Comparison of ENCODE assay signal across 9 cellular contexts in the genomic region with DNA sequence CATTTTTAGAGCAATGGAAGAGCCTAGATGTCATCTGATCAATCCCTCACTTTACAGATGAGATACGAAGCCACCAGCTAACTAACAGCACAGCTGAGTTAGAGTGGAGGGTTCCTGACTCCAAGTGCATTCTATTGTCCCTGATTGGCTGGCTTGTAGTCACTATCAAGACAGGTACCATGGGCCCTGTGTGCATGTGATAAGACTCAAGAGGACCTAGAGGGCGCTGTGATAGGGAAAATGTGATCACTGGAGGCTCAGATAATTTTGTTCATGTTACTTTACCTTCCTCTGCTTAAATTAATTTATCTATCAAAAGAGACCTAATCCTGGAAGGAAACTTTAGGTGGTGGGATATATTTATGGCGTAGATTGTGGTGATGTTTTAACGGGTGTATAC. TPM values are rescaled to one million over a fixed set of nuclear protein-coding genes. Genes with fewer than 3 reads are reported as not detected.
DNase-seq lines count a peak whose midpoint lies in the region; ATAC-seq, FAIRE-seq and TF ChIP-seq lines count a peak whose summit lies in the region.
"Had no signal": no experiment of that assay in that cellular context is flagged by ENCODE, and none has a peak within 500 bp of the region (broad histone marks: within the 10 kb centered on the region; RNA-seq: fewer than 3 reads in every experiment).

No MANE protein-coding gene starts in this region.

- no peak overlapping the region for H3K9ac ChIP-seq in DND-41 (ENCODE audit: low read depth, low read length)
- no peak overlapping the region for H3K9ac ChIP-seq in HCT116 (ENCODE audit: low read length)
- no peak overlapping the region for H3K9ac ChIP-seq in keratinocyte (ENCODE audit: control insufficient read depth, extremely low read depth, insufficient read depth, low read length)
- H3K9ac ChIP-seq in MM.1S (ENCODE audit: low read length) = no peak overlapping the region

- H3K9me3 ChIP-seq in DND-41 (ENCODE audit: insufficient read depth, low read length, severe bottlenecking) (peaks cover 5% of the 10 kb centered on the region), HCT116 (ENCODE audit: control insufficient read depth in 1 of 2, insufficient read depth in 1 of 2, low read depth in 1 of 2, low read length in 2 of 2) (no peaks in the 10 kb centered on the region), keratinocyte (ENCODE audit: control insufficient read depth, low read depth, low read length) (no peaks in the 10 kb centered on the region), MM.1S (replicated peaks; ENCODE audit: insufficient read depth, low read length) (no peaks in the 10 kb centered on the region)

- H3F3A ChIP-seq in MM.1S (ENCODE audit: insufficient read depth, low read length) = no peaks in the 10 kb centered on the region

- RAD21 ChIA-PET in HCT116 (lab: Charles Lee; ENCODE audit: low non-redundant PET in 1 of 2, low total read pairs in 2 of 2, uncharacterized antibody in 2 of 2, unreplicated experiment in 2 of 2) = no interaction called here

- FAIRE-seq in keratinocyte (lab: Jason Lieb, UNC) = peak; percentile 46

- BruUV-seq in HCT116 (replicated peaks; lab: Mats Ljungman, UMichigan) = no TSS peak

- no peaks in the 10 kb centered on the region for H3K4me1 ChIP-seq in DND-41 (ENCODE audit: insufficient read depth, low read length)
- no peaks in the 10 kb centered on the region for H3K4me1 ChIP-seq in HCT116 (ENCODE audit: control insufficient read depth in 1 of 2, insufficient read depth in 2 of 2, low read length in 2 of 2)
- H3K4me1 ChIP-seq in keratinocyte (ENCODE audit: control insufficient read depth, extremely low read depth, insufficient read depth, low read length) = no peaks in the 10 kb centered on the region
- no peaks in the 10 kb centered on the region for H3K4me1 ChIP-seq in MM.1S (ENCODE audit: low read length)

- H3K9me1 ChIP-seq in keratinocyte (ENCODE audit: control insufficient read depth, extremely low read depth, insufficient read depth, low read length) = no peaks in the 10 kb centered on the region

- H4K20me1 ChIP-seq in DND-41 (ENCODE audit: insufficient read depth, low read length) (no peaks in the 10 kb centered on the region), HCT116 (ENCODE audit: insufficient read depth) (no peaks in the 10 kb centered on the region), keratinocyte (ENCODE audit: control insufficient read depth, extremely low read depth, insufficient read depth, low read length) (no peaks in the 10 kb centered on the region), MM.1S (ENCODE audit: insufficient read depth, low read length) (no peaks in the 10 kb centered on the region)

- no peak for DNase-seq in DND-41
- DNase-seq in HCT116 (ENCODE audit: low read depth, low spot score) = peak; percentile 65
- DNase-seq in keratinocyte (ENCODE audit: low read depth, low spot score) = no peak
- DNase-seq in MM.1S = no peak
- DNase-seq in head of caudate nucleus = no peak
- DNase-seq in medulla oblongata (ENCODE audit: extremely low spot score) = no peak
- DNase-seq: NCI-H2081 treated with DMSO at 0.1 percent for 48 hours had no signal

- H3K4me3 ChIP-seq in DND-41 (ENCODE audit: low read depth in 1 of 2, low read length in 2 of 2) (no peak overlapping the region), HCT116 (replicated peaks in 1 of 2; ENCODE audit: low read depth in 1 of 2, low read length in 2 of 2) (no peak overlapping the region), keratinocyte (ENCODE audit: control insufficient read depth in 2 of 3, extremely low read depth in 1 of 3, insufficient read depth in 2 of 3, low read depth in 1 of 3, low read length in 3 of 3) (no peak overlapping the region), MM.1S (ENCODE audit: low read length) (no peak overlapping the region)

- H3K27me3 ChIP-seq in DND-41 (ENCODE audit: insufficient read depth, low read length, poor library complexity) = no peaks in the 10 kb centered on the region
- H3K27me3 ChIP-seq in HCT116 (ENCODE audit: insufficient read depth, low read length) = no peaks in the 10 kb centered on the region
- no peaks in the 10 kb centered on the region for H3K27me3 ChIP-seq in keratinocyte (ENCODE audit: control insufficient read depth, extremely low read depth, insufficient read depth, low read length)
- H3K27me3 ChIP-seq in MM.1S (replicated peaks; ENCODE audit: insufficient read depth, low read length) = no peaks in the 10 kb centered on the region

- H3K79me2 ChIP-seq in DND-41 (ENCODE audit: insufficient read depth, low read length) (no peaks in the 10 kb centered on the region), HCT116 (ENCODE audit: insufficient read depth, low read length) (no peaks in the 10 kb centered on the region), keratinocyte (ENCODE audit: control insufficient read depth, insufficient read depth, low read length) (no peaks in the 10 kb centered on the region), MM.1S (ENCODE audit: low read length) (no peaks in the 10 kb centered on the region)

- intact Hi-C loops in HCT116 (cut with micrococcal nuclease) (no loop called here), head of caudate nucleus (cut with DNase I) (no loop called here)

- no peak for ATAC-seq in DND-41 (ENCODE audit: insufficient read depth, low read depth)
- ATAC-seq in HCT116 = peak; percentile 100
- peak; percentile 42; the same call in 1 of the 3 replicates for ATAC-seq in SK-N-SH treated with all-trans-retinoic acid at 6 μM for 48 hours
- ATAC-seq in HG03139 (IDR thresholded peaks at IDR 0.05; ENCODE audit: unreplicated experiment) = no peak

- H3K4me2 ChIP-seq in DND-41 (ENCODE audit: insufficient read depth, low read length) = no peak overlapping the region
- H3K4me2 ChIP-seq in HCT116 (ENCODE audit: low read length) = no peak overlapping the region
- no peak overlapping the region for H3K4me2 ChIP-seq in keratinocyte (ENCODE audit: control insufficient read depth, extremely low read depth, insufficient read depth, low read depth, low read length)
- no peak overlapping the region for H3K4me2 ChIP-seq in MM.1S (ENCODE audit: low read depth, low read length)

- no peak for TF ChIP-seq POLR2A in HCT116 (IDR thresholded peaks at IDR 0.05; ENCODE audit: borderline replicate concordance, extremely low read depth, insufficient read depth, insufficient read length)

- POLR2A ChIA-PET in HCT116 (lab: Charles Lee) = no interaction called here

- H3K9me2 ChIP-seq in HCT116 (ENCODE audit: insufficient read depth) (no peaks in the 10 kb centered on the region), MM.1S (replicated peaks; ENCODE audit: insufficient read depth, low read length) (no peaks in the 10 kb centered on the region)

- TF ChIP-seq RAD21 in HCT116 (IDR thresholded peaks at IDR 0.05; ENCODE audit: low read depth) = 0 out of 2 replicates have a peak, but pooled peaks have one; percentile 21

- dilution Hi-C loops in keratinocyte (cut with MboI; ENCODE audit: extremely low pct_ligation_motif_present, low sequenced_read_pairs) = no loop called here

- CTCF ChIA-PET in HCT116 (lab: Charles Lee) = interaction anchor here (0.6 to 1.0 kb wide), 3 partner anchors 10 to 203 kb away, joined by 3 to 4 read pairs (median 3); no protein-coding TSS in a partner anchor

- H2AFZ ChIP-seq in DND-41 (ENCODE audit: low read depth, low read length) (no peak overlapping the region), HCT116 (ENCODE audit: low read depth, low read length, poor library complexity, severe bottlenecking) (no peak overlapping the region), keratinocyte (ENCODE audit: control insufficient read depth, low read length) (no peak overlapping the region), MM.1S (ENCODE audit: low read length) (no peak overlapping the region)

- H3K27ac ChIP-seq in DND-41 (ENCODE audit: low read length) (no peak overlapping the region), HCT116 (ENCODE audit: low read depth, low read length) (no peak overlapping the region), keratinocyte (ENCODE audit: control insufficient read depth, insufficient read depth, low read length) (no peak overlapping the region), MM.1S (ENCODE audit: low read length) (no peak overlapping the region)

- TF ChIP-seq CTCF in DND-41 (IDR thresholded peaks at IDR 0.05; ENCODE audit: borderline replicate concordance, extremely low read depth, low read length, poor library complexity, severe bottlenecking) (peak; percentile 38), HCT116 (IDR thresholded peaks at IDR 0.05 in 2 of 3, conservative IDR thresholded peaks at IDR 0.05 in 1 of 3; ENCODE audit: borderline replicate concordance in 1 of 3, insufficient read depth in 1 of 3, low read depth in 2 of 3, low read length in 2 of 3) (peak; percentile 32 to 81 (median 70); a peak in 5 of 6 replicates), keratinocyte (optimal IDR thresholded peaks at IDR 0.05 in 1 of 3, IDR thresholded peaks at IDR 0.05 in 1 of 3, conservative IDR thresholded peaks at IDR 0.05 in 1 of 3; ENCODE audit: extremely low read depth in 1 of 3, insufficient read depth in 2 of 3, low read length in 3 of 3) (peak; percentile 26 to 49 (median 47)), MM.1S (IDR thresholded peaks at IDR 0.05; ENCODE audit: low read length) (no peak)

- no peaks in the 10 kb centered on the region for H3K36me3 ChIP-seq in DND-41 (ENCODE audit: insufficient read depth, low read length)
- no peaks in the 10 kb centered on the region for H3K36me3 ChIP-seq in HCT116 (ENCODE audit: control insufficient read depth in 1 of 2, insufficient read depth in 2 of 2, low read length in 2 of 2)
- H3K36me3 ChIP-seq in keratinocyte (ENCODE audit: control insufficient read depth in 2 of 2, extremely low read depth in 1 of 2, insufficient read depth in 2 of 2, low read length in 2 of 2) = no peaks in the 10 kb centered on the region
- no peaks in the 10 kb centered on the region for H3K36me3 ChIP-seq in MM.1S (replicated peaks; ENCODE audit: insufficient read depth, low read length)

TF ChIP-seq in HCT116, 20 proteins besides CTCF, POLR2A, EP300 and RAD21 (continues in another document):
- no peak for TF ChIP-seq YY1 (IDR thresholded peaks at IDR 0.05; ENCODE audit: extremely low read depth, insufficient replicate concordance, low read depth, low read length)

TF ChIP-seq in SK-N-SH treated with all-trans-retinoic acid at 6 μM for 48 hours, 23 proteins besides CTCF, POLR2A, EP300 and RAD21 (continues in another document):
- TF ChIP-seq ZFP3 (CRISPR knock-in tag; IDR thresholded peaks at IDR 0.05) = no peak

RNA-seq across cellular contexts. Expression of a gene that starts 19.5 kb away (rescaled TPM):
- total RNA-seq in HCT116 (2021; ENCODE audit: unreplicated experiment) = 26.1 TPM
- polyA plus RNA-seq in HCT116 (2012) = 11.2 and 14.2 TPM in 2 replicates
- 20.4 to 29.9 TPM (median 21.1 TPM) in 3 replicates for polyA plus RNA-seq in keratinocyte
- 16.3 TPM for polyA plus RNA-seq in keratinocyte (2011; ENCODE audit: low read depth)
- 15.8 and 34.5 TPM in 2 replicates for polyA plus RNA-seq in keratinocyte (2011; cell fraction: cytosol; rRNA removed)
- polyA plus RNA-seq in keratinocyte (2011; cell fraction: nucleus; rRNA removed) = 28.6 and 34.6 TPM in 2 replicates
- polyA plus RNA-seq in keratinocyte (2012; ENCODE audit: low replicate concordance) = 10.1 and 17.9 TPM in 2 replicates
- 7.6 to 30.9 TPM (median 16.1 TPM) in 3 replicates for polyA minus RNA-seq in keratinocyte
- polyA minus RNA-seq in keratinocyte (2011; cell fraction: cytosol; rRNA and poly(A)+ RNA removed) = 17.8 TPM
- 14.4 and 26.1 TPM in 2 replicates for polyA minus RNA-seq in keratinocyte (2011; cell fraction: nucleus; rRNA and poly(A)+ RNA removed)

Comparison
In these comparisons a context has a peak if more than half of its experiments do, and no peak if none do; other contexts are left out.
1. ATAC-seq: peak in HCT116 (single experiment) and SK-N-SH treated with all-trans-retinoic acid at 6 μM for 48 hours (single experiment); none in DND-41 (single experiment) and HG03139 (single experiment).